1 cellular context compared by ENCODE assay signal in the genomic region with DNA sequence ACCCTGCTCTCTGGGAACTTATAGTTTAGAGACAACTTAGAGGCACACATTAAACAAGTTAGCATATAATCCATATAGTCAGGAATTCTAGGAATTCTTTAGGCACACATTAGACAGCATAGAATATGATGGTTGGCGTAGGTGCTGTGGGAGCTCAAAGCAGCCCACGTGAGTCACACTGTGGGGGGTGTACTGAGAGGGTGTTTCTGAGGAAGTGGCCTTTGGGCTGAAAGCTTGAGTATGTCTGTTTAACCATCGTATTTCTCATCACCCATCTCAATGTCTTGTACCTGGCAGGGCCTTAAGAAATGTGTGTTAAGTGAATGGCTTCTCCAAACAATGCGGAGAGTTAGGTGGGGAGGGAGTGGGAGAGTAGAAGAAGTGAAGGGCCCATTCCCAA.
TF ChIP-seq lines count a peak whose summit lies in the region.

No MANE protein-coding gene starts in this region.

TF ChIP-seq in WTC11, 78 proteins besides CTCF, POLR2A, EP300 and RAD21 (continued from another document):
- TF ChIP-seq, protein P1, sequence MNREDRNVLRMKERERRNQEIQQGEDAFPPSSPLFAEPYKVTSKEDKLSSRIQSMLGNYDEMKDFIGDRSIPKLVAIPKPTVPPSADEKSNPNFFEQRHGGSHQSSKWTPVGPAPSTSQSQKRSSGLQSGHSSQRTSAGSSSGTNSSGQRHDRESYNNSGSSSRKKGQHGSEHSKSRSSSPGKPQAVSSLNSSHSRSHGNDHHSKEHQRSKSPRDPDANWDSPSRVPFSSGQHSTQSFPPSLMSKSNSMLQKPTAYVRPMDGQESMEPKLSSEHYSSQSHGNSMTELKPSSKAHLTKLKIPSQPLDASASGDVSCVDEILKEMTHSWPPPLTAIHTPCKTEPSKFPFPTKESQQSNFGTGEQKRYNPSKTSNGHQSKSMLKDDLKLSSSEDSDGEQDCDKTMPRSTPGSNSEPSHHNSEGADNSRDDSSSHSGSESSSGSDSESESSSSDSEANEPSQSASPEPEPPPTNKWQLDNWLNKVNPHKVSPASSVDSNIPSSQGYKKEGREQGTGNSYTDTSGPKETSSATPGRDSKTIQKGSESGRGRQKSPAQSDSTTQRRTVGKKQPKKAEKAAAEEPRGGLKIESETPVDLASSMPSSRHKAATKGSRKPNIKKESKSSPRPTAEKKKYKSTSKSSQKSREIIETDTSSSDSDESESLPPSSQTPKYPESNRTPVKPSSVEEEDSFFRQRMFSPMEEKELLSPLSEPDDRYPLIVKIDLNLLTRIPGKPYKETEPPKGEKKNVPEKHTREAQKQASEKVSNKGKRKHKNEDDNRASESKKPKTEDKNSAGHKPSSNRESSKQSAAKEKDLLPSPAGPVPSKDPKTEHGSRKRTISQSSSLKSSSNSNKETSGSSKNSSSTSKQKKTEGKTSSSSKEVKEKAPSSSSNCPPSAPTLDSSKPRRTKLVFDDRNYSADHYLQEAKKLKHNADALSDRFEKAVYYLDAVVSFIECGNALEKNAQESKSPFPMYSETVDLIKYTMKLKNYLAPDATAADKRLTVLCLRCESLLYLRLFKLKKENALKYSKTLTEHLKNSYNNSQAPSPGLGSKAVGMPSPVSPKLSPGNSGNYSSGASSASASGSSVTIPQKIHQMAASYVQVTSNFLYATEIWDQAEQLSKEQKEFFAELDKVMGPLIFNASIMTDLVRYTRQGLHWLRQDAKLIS (CRISPR knock-in tag; IDR thresholded peaks at IDR 0.05; ENCODE audit: borderline replicate concordance) = no peak
- TF ChIP-seq ZNF532 (CRISPR knock-in tag; IDR thresholded peaks at IDR 0.05; ENCODE audit: borderline replicate concordance) (no peak), ZNF317 (CRISPR knock-in tag; IDR thresholded peaks at IDR 0.05; ENCODE audit: borderline replicate concordance, low read depth) (no peak), MYBL2 (CRISPR knock-in tag; IDR thresholded peaks at IDR 0.05) (no peak), E2F4 (CRISPR knock-in tag; IDR thresholded peaks at IDR 0.05; ENCODE audit: borderline replicate concordance, low read depth) (no peak), ZNF263 (CRISPR knock-in tag; IDR thresholded peaks at IDR 0.05; ENCODE audit: low read depth) (no peak), CDX4 (CRISPR knock-in tag; IDR thresholded peaks at IDR 0.05; ENCODE audit: borderline replicate concordance) (no peak)
